In genomic region chr2:57720728-57721627, GRCh38 we compare ENCODE assay signal across 8 cellular contexts.
A peak's percentile ranks its signal among the peaks of the same experiment; 100 is the strongest.
DNase-seq lines count a peak whose midpoint lies in the region; ATAC-seq lines count a peak whose summit lies in the region.

No MANE protein-coding gene starts in this region.

- no peak overlapping the region for H3K23ac ChIP-seq in trophoblast cell (ENCODE audit: low read length)

- no peak overlapping the region for H2BK12ac ChIP-seq in trophoblast cell (ENCODE audit: low read length)

- peak overlapping the region; percentile 55 for H3K4me2 ChIP-seq in trophoblast cell (ENCODE audit: low read length)

- peak; percentile 99 for ATAC-seq in GM21367 (IDR thresholded peaks at IDR 0.05; ENCODE audit: unreplicated experiment)
- ATAC-seq in HG03565 (IDR thresholded peaks at IDR 0.05; ENCODE audit: unreplicated experiment): peak; percentile 100

- no peaks in the 10 kb centered on the region for H3K36me3 Mint-ChIP-seq in activated naive CD4-positive, alpha-beta T cell treated with anti-CD3 and anti-CD28 coated beads for 36 hours (ENCODE audit: low read depth)

- no peak overlapping the region for H2BK120ac ChIP-seq in trophoblast cell (ENCODE audit: insufficient read depth, low read length, poor library complexity)

- no peaks in the 10 kb centered on the region for H3K79me1 ChIP-seq in trophoblast cell (ENCODE audit: low read length)

- no CpG with 5 or more reads among the region's 16 CpGs for WGBS in trophoblast cell (ENCODE audit: extremely low coverage, insufficient coverage, insufficient read length)

- H4K91ac ChIP-seq in trophoblast cell (ENCODE audit: low read depth, low read length): peak overlapping the region; percentile 8

- peak; percentile 81 for DNase-seq in EH (ENCODE audit: low read depth)
- peak; percentile 71 for DNase-seq in NT2/D1 (ENCODE audit: low read depth, low spot score)
- peak; percentile 54 for DNase-seq in activated naive CD4-positive, alpha-beta T cell treated with anti-CD3 and anti-CD28 coated beads for 36 hours
- peak in 41 of 42 donors; percentile 12 to 85 (median 63) for DNase-seq in head of caudate nucleus
- DNase-seq in trophoblast cell: peak; percentile 24 to 61
- DNase-seq in posterior vena cava (ENCODE audit: low spot score): no peak

- H3K27me3 ChIP-seq in NT2/D1 (ENCODE audit: insufficient read depth, insufficient read length): no peaks in the 10 kb centered on the region
- H3K27me3 ChIP-seq in trophoblast cell (ENCODE audit: insufficient read depth, low read length): no peaks in the 10 kb centered on the region

- no peak overlapping the region for H3K27ac Mint-ChIP-seq in activated naive CD4-positive, alpha-beta T cell treated with anti-CD3 and anti-CD28 coated beads for 36 hours

- peaks cover 5% of the 10 kb centered on the region for H3K27me3 Mint-ChIP-seq in activated naive CD4-positive, alpha-beta T cell treated with anti-CD3 and anti-CD28 coated beads for 36 hours (ENCODE audit: low read depth)

- no peaks in the 10 kb centered on the region for H3K9me3 Mint-ChIP-seq in activated naive CD4-positive, alpha-beta T cell treated with anti-CD3 and anti-CD28 coated beads for 36 hours

- no peaks in the 10 kb centered on the region for H3K4me1 ChIP-seq in NT2/D1 (ENCODE audit: insufficient read depth, insufficient read length)
- peaks cover 0 to 3% of the 10 kb centered on the region in 2 experiments for H3K4me1 ChIP-seq in trophoblast cell (ENCODE audit: control insufficient read depth in 1 of 2, insufficient read depth in 2 of 2, low read length in 2 of 2)

- CTCF ChIA-PET in activated naive CD4-positive, alpha-beta T cell treated with anti-CD3 and anti-CD28 coated beads for 36 hours (lab: Charles Lee): interaction anchor here (0.6 to 2.5 kb wide), 7 partner anchors 13 to 1545 kb away, joined by 3 to 6 read pairs (median 3); no protein-coding TSS in a partner anchor

- H3K79me2 ChIP-seq in trophoblast cell (ENCODE audit: control insufficient read depth, insufficient read depth, low read length, poor library complexity): no peaks in the 10 kb centered on the region

- H3K27ac ChIP-seq in trophoblast cell (ENCODE audit: low read depth, low read length): peak overlapping the region; percentile 27

- no peak overlapping the region for H2AK5ac ChIP-seq in trophoblast cell (ENCODE audit: low read length)

- peak overlapping the region; percentile 77 for H4K8ac ChIP-seq in trophoblast cell (ENCODE audit: low read depth, low read length)

- H3K4ac ChIP-seq in trophoblast cell (ENCODE audit: low read depth, low read length): no peak overlapping the region

- intact Hi-C loops in activated naive CD4-positive, alpha-beta T cell treated with anti-CD3 and anti-CD28 coated beads for 36 hours (cut with micrococcal nuclease): loop anchor here (1.0 to 5.0 kb wide), 4 partner anchors 38 to 727 kb away; no protein-coding TSS in a partner anchor
- intact Hi-C loops in head of caudate nucleus (cut with DNase I) (no loop called here), posterior vena cava (cut with DNase I) (no loop called here)

- H3K36me3 ChIP-seq in NT2/D1 (ENCODE audit: insufficient read depth, insufficient read length, low read length) (no peaks in the 10 kb centered on the region), trophoblast cell (ENCODE audit: control insufficient read depth in 1 of 2, insufficient read depth in 2 of 2, low read length in 2 of 2) (no peaks in the 10 kb centered on the region)

- peak overlapping the region; percentile 61 for H2AFZ ChIP-seq in trophoblast cell (ENCODE audit: insufficient read depth, low read length, poor library complexity)

- H3K4me1 Mint-ChIP-seq in activated naive CD4-positive, alpha-beta T cell treated with anti-CD3 and anti-CD28 coated beads for 36 hours (ENCODE audit: low read depth): peaks cover 8% of the 10 kb centered on the region

- H2BK5ac ChIP-seq in trophoblast cell (ENCODE audit: low read depth, low read length, poor library complexity): no peak overlapping the region

- H3K18ac ChIP-seq in trophoblast cell (ENCODE audit: low read length): no peak overlapping the region

- peak overlapping the region; percentile 39 for H3K4me3 Mint-ChIP-seq in activated naive CD4-positive, alpha-beta T cell treated with anti-CD3 and anti-CD28 coated beads for 36 hours

- no peak overlapping the region for H3K14ac ChIP-seq in trophoblast cell (ENCODE audit: low read length)

- peak overlapping the region; percentile 18 for H3K9ac ChIP-seq in NT2/D1 (ENCODE audit: insufficient read length, low read depth)
- H3K9ac ChIP-seq in trophoblast cell (ENCODE audit: low read length): no peak overlapping the region

- H3K9me3 ChIP-seq in NT2/D1 (ENCODE audit: insufficient read depth, low read length) (no peaks in the 10 kb centered on the region), trophoblast cell (ENCODE audit: insufficient read depth, low read depth, low read length) (no peaks in the 10 kb centered on the region)

- no peak overlapping the region for H4K12ac ChIP-seq in trophoblast cell (ENCODE audit: low read depth, low read length)

- H3K4me3 ChIP-seq in NT2/D1 (ENCODE audit: insufficient read length, low read depth): no peak overlapping the region
- no peak overlapping the region for H3K4me3 ChIP-seq in trophoblast cell (ENCODE audit: low read depth, low read length)
